8 cellular contexts compared by ENCODE assay signal in the genomic region with DNA sequence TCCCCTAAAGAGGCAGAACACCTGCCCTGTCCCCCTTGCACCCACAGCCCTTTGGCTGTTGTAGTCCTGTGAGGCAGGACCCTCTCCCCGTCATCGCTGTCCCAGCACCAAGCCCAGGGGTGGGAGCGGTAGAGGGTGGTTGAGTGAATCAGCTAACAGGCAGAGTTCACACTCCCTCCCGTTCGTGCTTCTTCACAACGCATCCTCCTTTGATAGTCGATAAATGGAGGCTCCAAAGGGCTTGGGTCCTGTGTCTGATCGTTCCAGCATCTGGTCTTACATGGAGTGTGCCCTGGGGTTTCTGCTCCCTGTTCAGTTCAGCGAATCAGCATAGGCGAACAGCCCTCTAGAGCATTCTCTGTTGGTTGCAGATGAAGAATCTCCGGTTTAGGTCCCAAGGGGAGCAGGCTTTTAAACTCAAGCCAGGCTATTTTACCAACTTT.
A peak's percentile ranks its signal among the peaks of the same experiment; 100 is the strongest.
DNase-seq lines count a peak whose midpoint lies in the region; ATAC-seq and TF ChIP-seq lines count a peak whose summit lies in the region.

No MANE protein-coding gene starts in this region.

- no peak for ATAC-seq in GM21526 (IDR thresholded peaks at IDR 0.05; ENCODE audit: low FRiP score, unreplicated experiment)
- ATAC-seq in GM21515 (IDR thresholded peaks at IDR 0.05; ENCODE audit: unreplicated experiment) = no peak

- peak overlapping the region; percentile 86 for H3K4me3 ChIP-seq in skeletal muscle cell (ENCODE audit: low read depth, low read length)

- no peak for TF ChIP-seq CTCF in VCaP (conservative IDR thresholded peaks at IDR 0.05)

- peak; percentile 60 for DNase-seq in activated CD8-positive, alpha-beta memory T cell treated with anti-CD3 and anti-CD28 coated beads for 24 hours
- no peak for DNase-seq in activated CD8-positive, alpha-beta memory T cell treated with anti-CD3 and anti-CD28 coated beads, Interleukin-2, amount 50 U/mL, for 48 hours
- DNase-seq in foreskin melanocyte = peak; percentile 11
- DNase-seq in skeletal muscle cell (ENCODE audit: low read depth) = no peak
- DNase-seq in NOMO-1 (lab: John Stamatoyannopoulos, UW; ENCODE audit: unreplicated experiment in 2 of 2) = no peak

- H3K27ac ChIP-seq in VCaP = peak overlapping the region; percentile 80

Comparison
In these comparisons a context has a peak if more than half of its experiments do, and no peak if none do; other contexts are left out.
1. DNase-seq: peak in activated CD8-positive, alpha-beta memory T cell treated with anti-CD3 and anti-CD28 coated beads for 24 hours (single experiment) and foreskin melanocyte (single experiment); none in activated CD8-positive, alpha-beta memory T cell treated with anti-CD3 and anti-CD28 coated beads, Interleukin-2, amount 50 U/mL, for 48 hours (single experiment), skeletal muscle cell (single experiment) and NOMO-1 (0 of 2).